ENCODE assay signal across 27 cellular contexts in the genomic region with DNA sequence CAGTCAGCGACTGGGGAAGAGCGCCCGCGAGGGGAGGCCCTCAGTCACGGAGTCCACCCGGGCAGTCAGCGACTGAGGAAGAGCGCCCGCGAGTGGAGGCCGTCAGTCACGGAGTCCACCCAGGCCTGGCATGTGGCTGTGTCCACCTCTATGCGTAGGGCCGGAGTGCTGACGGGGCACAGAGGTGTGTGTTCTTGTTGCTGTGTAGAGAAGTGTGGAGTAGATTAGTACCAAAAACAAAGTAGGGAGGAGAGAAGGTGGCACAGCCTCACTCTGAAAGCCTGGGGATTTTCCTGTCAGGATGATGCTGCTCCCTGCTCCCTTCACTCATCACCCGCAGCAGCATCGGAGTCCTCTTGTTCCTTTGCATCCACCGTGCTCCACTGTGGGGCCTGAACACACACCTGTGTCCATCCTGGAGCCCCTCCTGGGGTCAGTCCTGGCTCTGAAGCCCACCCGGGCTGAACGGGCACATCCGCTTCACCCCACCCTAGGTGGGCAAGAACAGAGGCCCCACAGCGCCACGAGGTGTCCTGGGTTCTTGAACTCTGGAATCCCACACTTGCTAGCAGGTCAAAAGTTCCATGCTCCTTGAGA. TPM values are rescaled to one million over a fixed set of nuclear protein-coding genes. Genes with fewer than 3 reads are reported as not detected.
DNase-seq lines count a peak whose midpoint lies in the region; ATAC-seq, FAIRE-seq and TF ChIP-seq lines count a peak whose summit lies in the region.
"Had no signal": no experiment of that assay in that cellular context is flagged by ENCODE, and none has a peak within 500 bp of the region (broad histone marks: within the 10 kb centered on the region; RNA-seq: fewer than 3 reads in every experiment).

No MANE protein-coding gene starts in this region.

- dilution Hi-C loops in IMR-90 (cut with HindIII; ENCODE audit: low sequenced_read_pairs, unreplicated experiment): no loop called here

- H3K56ac ChIP-seq in IMR-90 (ENCODE audit: extremely low read depth, insufficient read depth, low read length): no peak overlapping the region

- no peak overlapping the region for H3K27ac ChIP-seq in IMR-90 (ENCODE audit: insufficient read depth, low read length)
- H3K27ac ChIP-seq in prostate gland: no peak overlapping the region
- H3K27ac ChIP-seq: esophagus squamous epithelium, Peyer's patch, tibial nerve had no signal

- H3K9me3 ChIP-seq in IMR-90 (ENCODE audit: control insufficient read depth, insufficient read depth, low read length): peaks cover 4% of the 10 kb centered on the region; the same call in 1 of the 2 replicates
- no peaks in the 10 kb centered on the region for H3K9me3 ChIP-seq in prostate gland
- H3K9me3 ChIP-seq: Peyer's patch had no signal

- H2AK9ac ChIP-seq in IMR-90 (replicated peaks; ENCODE audit: low read depth, low read length, poor library complexity): no peak overlapping the region

- no peak overlapping the region for H2BK5ac ChIP-seq in IMR-90 (ENCODE audit: low read depth, low read length, poor library complexity, severe bottlenecking)

- no peak overlapping the region for H3K18ac ChIP-seq in IMR-90 (ENCODE audit: low read depth, low read length)

- no peaks in the 10 kb centered on the region; the same call in 1 of the 2 replicates for H4K20me1 ChIP-seq in IMR-90 (ENCODE audit: insufficient read depth, low read length)

- H3K4me3 ChIP-seq in IMR-90 (ENCODE audit: insufficient read depth, low read depth, low read length) (no peak overlapping the region), prostate gland (no peak overlapping the region)
- H3K4me3 ChIP-seq: esophagus squamous epithelium, Peyer's patch, tibial nerve had no signal

- 97% methylated on average over 13 of the region's 23 CpGs; no CpG with 5 or more reads in 1 of the 2 experiments for WGBS in IMR-90 (ENCODE audit: extremely low coverage in 2 of 2, insufficient read length in 1 of 2), 2 experiments
- 93% methylated on average over 11 of the region's 23 CpGs for WGBS in prostate gland

- POLR2A ChIA-PET in IMR-90 (lab: Charles Lee; ENCODE audit: unreplicated experiment): no interaction called here

- H3K9ac ChIP-seq in IMR-90 (ENCODE audit: low read depth, low read length): no peak overlapping the region

- H4K91ac ChIP-seq in IMR-90 (ENCODE audit: insufficient read depth, low read depth, low read length): no peak overlapping the region

- no peaks in the 10 kb centered on the region for H3K4me1 ChIP-seq in IMR-90 (ENCODE audit: control insufficient read depth, insufficient read depth, low read length)
- no peaks in the 10 kb centered on the region for H3K4me1 ChIP-seq in prostate gland (replicated peaks)
- H3K4me1 ChIP-seq: esophagus squamous epithelium, Peyer's patch, tibial nerve had no signal

- no peaks in the 10 kb centered on the region for H3K27me3 ChIP-seq in IMR-90 (ENCODE audit: control insufficient read depth, insufficient read depth, low read length)
- H3K27me3 ChIP-seq in prostate gland (replicated peaks; ENCODE audit: insufficient read depth): no peaks in the 10 kb centered on the region
- H3K27me3 ChIP-seq: esophagus squamous epithelium, Peyer's patch, tibial nerve had no signal

- no peak for TF ChIP-seq RAD21 in IMR-90 (IDR thresholded peaks at IDR 0.05; ENCODE audit: low read length)

- H3K9me1 ChIP-seq in IMR-90 (ENCODE audit: insufficient read depth, low read length): no peaks in the 10 kb centered on the region

- H3K36me3 ChIP-seq in IMR-90 (ENCODE audit: control insufficient read depth, insufficient read depth, low read length) (peaks cover 60% of the 10 kb centered on the region), prostate gland (no peaks in the 10 kb centered on the region)
- H3K36me3 ChIP-seq: esophagus squamous epithelium, Peyer's patch, tibial nerve had no signal

- no peak overlapping the region for H2BK20ac ChIP-seq in IMR-90 (ENCODE audit: low read depth, low read length)

- no peak overlapping the region for H2AFZ ChIP-seq in IMR-90 (replicated peaks; ENCODE audit: low read length, poor library complexity)

- H3K4me2 ChIP-seq in IMR-90 (ENCODE audit: low read depth, low read length): no peak overlapping the region

- FAIRE-seq in H54 (lab: Jason Lieb, UNC): no peak
- FAIRE-seq: GM12892 had no signal

- BruUV-seq in IMR-90 (replicated peaks; lab: Mats Ljungman, UMichigan): no TSS peak

- CTCF ChIA-PET in IMR-90 (lab: Yijun Ruan, JAX): no interaction called here

- H3K23ac ChIP-seq in IMR-90 (ENCODE audit: low read depth, low read length): no peak overlapping the region

- no peak overlapping the region for H2BK15ac ChIP-seq in IMR-90 (ENCODE audit: low read depth, low read length)

- H3K4ac ChIP-seq in IMR-90 (ENCODE audit: low read depth, low read length): no peak overlapping the region

- DNase-seq in GM20000 (ENCODE audit: low spot score): peak; percentile 13
- no peak for DNase-seq in IMR-90
- DNase-seq in islet precursor cell: peak; percentile 35
- peak; percentile 0 for DNase-seq in prostate gland (ENCODE audit: low spot score)
- DNase-seq in UCSD-AML1 (lab: John Stamatoyannopoulos, UW; ENCODE audit: unreplicated experiment): no peak
- DNase-seq in GM03348 (ENCODE audit: low spot score): no peak
- no peak for DNase-seq in H54 (ENCODE audit: insufficient read length, low spot score)
- DNase-seq: activated naive CD4-positive, alpha-beta T cell treated with Interleukin-2 at 50 U/mL for 16 hours; activated T-cell treated with anti-CD3 and anti-CD28 coated beads, Interleukin-2, amount 50 U/mL, for 48 hours; C1 segment of cervical spinal cord; central memory CD4-positive, alpha-beta T cell; DMS153; esophagus squamous epithelium; foreskin melanocyte; mammary epithelial cell; NCI-H146; NCI-H2107; NCI-H345; nephron progenitor cell; Peyer's patch; SHP77 treated with DMSO at 0.1 percent for 48 hours; stimulated activated CD4-positive, alpha-beta T cell treated with anti-CD3 and anti-CD28 coated beads, Interleukin-12 subunit alpha, Interleukin-12 subunit beta, amount 100 ng/mL, for 4 hours; stimulated activated CD4-positive, alpha-beta T cell treated with anti-CD3 and anti-CD28 coated beads, Interleukin-4, amount 100 ng/mL, for 1 hour; T-helper 9 cell had no signal

- in situ Hi-C loops in IMR-90 (cut with MboI; ENCODE audit: low sequenced_read_pairs): no loop called here

- H2AK5ac ChIP-seq in IMR-90 (ENCODE audit: low read depth, low read length): no peak overlapping the region

- H2BK120ac ChIP-seq in IMR-90 (ENCODE audit: low read depth, low read length): no peak overlapping the region

- H4K8ac ChIP-seq in IMR-90 (ENCODE audit: low read depth in 2 of 2, low read length in 2 of 2): no peak overlapping the region

- 0 out of 2 replicates have a peak overlapping the region, but pooled peaks have one; percentile 25 for H4K5ac ChIP-seq in IMR-90 (ENCODE audit: low read depth, low read length)

- intact Hi-C loops in IMR-90 (cut with micrococcal nuclease) (no loop called here), prostate gland (cut with DNase I) (no loop called here)

- ATAC-seq in IMR-90 (ENCODE audit: low read depth): no peak
- ATAC-seq: sciatic nerve had no signal

- TF ChIP-seq POLR2A in IMR-90 (IDR thresholded peaks at IDR 0.05; ENCODE audit: low read depth, low read length): no peak
- TF ChIP-seq POLR2A in prostate gland (IDR thresholded peaks at IDR 0.05): no peak
- no peak for TF ChIP-seq POLR2A in H54 (IDR thresholded peaks at IDR 0.05; ENCODE audit: low read depth, low read length)

- peaks cover 18 to 56% of the 10 kb centered on the region in 2 experiments for H3K79me1 ChIP-seq in IMR-90 (ENCODE audit: low read depth in 1 of 2, low read length in 2 of 2)

- TF ChIP-seq CTCF in GM20000 (IDR thresholded peaks at IDR 0.05; ENCODE audit: extremely low read depth, missing control alignments) (no peak), IMR-90 (conservative IDR thresholded peaks at IDR 0.05; ENCODE audit: low read depth, low read length) (no peak), prostate gland (IDR thresholded peaks at IDR 0.05) (no peak)

- no peak overlapping the region for H3K14ac ChIP-seq in IMR-90 (replicated peaks; ENCODE audit: low read depth, low read length)

TF ChIP-seq in IMR-90, 13 proteins besides CTCF, POLR2A, EP300 and RAD21:
- TF ChIP-seq FOS (IDR thresholded peaks at IDR 0.05; ENCODE audit: low read depth, low read length): no peak

RNA-seq across cellular contexts. Expression of gene AHRR, which starts 37.9 kb away (rescaled TPM):
- total RNA-seq in IMR-90 (2012; rRNA removed) (15.6 and 16.7 TPM in 2 replicates), prostate gland (10 to 100 TPM in 1 of 2 donors, 1 to 10 TPM in 1; 1.9 to 17.7 TPM)
- 36.1 and 37.1 TPM in 2 replicates for polyA plus RNA-seq in IMR-90 (2012; rRNA removed)
- polyA plus RNA-seq in IMR-90 (2012; cell fraction: cytosol; rRNA removed): 24.9 and 33.9 TPM in 2 replicates
- 77.0 and 141 TPM in 2 replicates for polyA plus RNA-seq in IMR-90 (2012; cell fraction: nucleus; rRNA removed; ENCODE audit: low replicate concordance)

Comparison
In these comparisons a context has a peak if more than half of its experiments do, and no peak if none do; other contexts are left out.
1. DNase-seq: peak in GM20000 (single experiment), islet precursor cell (single experiment) and prostate gland (single experiment); none in IMR-90 (single experiment), UCSD-AML1 (single experiment), GM03348 (single experiment) and H54 (single experiment).